Comparison of ENCODE assay signal across 19 cellular contexts in genomic region chr20:44711237-44711636, GRCh38. TPM values are rescaled to one million over a fixed set of nuclear protein-coding genes. Genes with fewer than 3 reads are reported as not detected.
DNase-seq lines count a peak whose midpoint lies in the region; ATAC-seq, FAIRE-seq and TF ChIP-seq lines count a peak whose summit lies in the region.
"Had no signal": no experiment of that assay in that cellular context is flagged by ENCODE, and none has a peak within 500 bp of the region (broad histone marks: within the 10 kb centered on the region; RNA-seq: fewer than 3 reads in every experiment).

No MANE protein-coding gene starts in this region.

- 96% methylated on average over 8 of the region's 8 CpGs for WGBS in A549 (ENCODE audit: missing lambda C conversion rate)
- WGBS in heart right ventricle, 2 donors: 53 to 65% methylated on average over 8 of the region's 8 CpGs

- ATAC-seq in A549 (no peak), heart right ventricle (peak; percentile 49 to 84 (median 70)), omental fat pad (ENCODE audit: low FRiP score) (peak; percentile 53), HG02885 (IDR thresholded peaks at IDR 0.05; ENCODE audit: poor library complexity, unreplicated experiment) (no peak)
- ATAC-seq in activated T-cell treated with anti-CD3 and anti-CD28 coated beads, Interleukin-2, amount 50 U/mL, for 72 hours (replicated peaks in 1 of 2): no peak

- no peak overlapping the region for H3K27ac Mint-ChIP-seq in activated T-cell treated with anti-CD3 and anti-CD28 coated beads, Interleukin-2, amount 50 U/mL, for 72 hours
- H3K27ac Mint-ChIP-seq: IgD-negative memory B cell had no signal

- no peak for TF ChIP-seq POLR2A in A549 (IDR thresholded peaks at IDR 0.05; ENCODE audit: low read length)

- no peak overlapping the region for H3K4me3 Mint-ChIP-seq in activated T-cell treated with anti-CD3 and anti-CD28 coated beads, Interleukin-2, amount 50 U/mL, for 72 hours
- H3K4me3 Mint-ChIP-seq: IgD-negative memory B cell had no signal

- no peak for TF ChIP-seq RAD21 in A549 (conservative IDR thresholded peaks at IDR 0.05 in 1 of 2, IDR thresholded peaks at IDR 0.05 in 1 of 2)

- DNase-seq in A549 (ENCODE audit: low read depth in 1 of 2, low spot score in 1 of 2): no peak
- peak; percentile 53 for DNase-seq in NCI-H226
- peak in 1 of 2 donors; percentile 62 for DNase-seq in heart right ventricle
- no peak for DNase-seq in omental fat pad (ENCODE audit: low spot score)
- DNase-seq in GM19239 (ENCODE audit: insufficient read length, low spot score): no peak
- DNase-seq in caudate nucleus (lab: John Stamatoyannopoulos, UW): no peak
- no peak for DNase-seq in activated T-cell treated with anti-CD3 and anti-CD28 coated beads, Interleukin-2, amount 50 U/mL, for 72 hours
- DNase-seq: C1 segment of cervical spinal cord, DMS153, HCEC 1CT, NCI-H1417, NCI-H2029, NCI-H524 treated with DMSO at 0.1 percent for 48 hours, OCI-M1 had no signal

- no peak for TF ChIP-seq EP300 in A549 (IDR thresholded peaks at IDR 0.05)

- no peaks in the 10 kb centered on the region for H3K4me1 Mint-ChIP-seq in activated T-cell treated with anti-CD3 and anti-CD28 coated beads, Interleukin-2, amount 50 U/mL, for 72 hours (ENCODE audit: low read depth)
- H3K4me1 Mint-ChIP-seq: IgD-negative memory B cell had no signal

- H3K27ac ChIP-seq in A549: peak overlapping the region; percentile 29 to 58; a peak in 3 of 6 replicates
- H3K27ac ChIP-seq in heart right ventricle: peak overlapping the region in 9 of 10 donors; percentile 24 to 82 (median 70)
- no peak overlapping the region for H3K27ac ChIP-seq in caudate nucleus (ENCODE audit: low read depth, low read length)
- H3K27ac ChIP-seq: RWPE1 had no signal

- FAIRE-seq in A549 (lab: Jason Lieb, UNC): no peak
- no peak for FAIRE-seq in GM19239 (lab: Jason Lieb, UNC)

- H3K4me3 ChIP-seq in A549 (no peak overlapping the region), heart right ventricle (no peak overlapping the region)

- no peaks in the 10 kb centered on the region for H3K27me3 ChIP-seq in heart right ventricle

- no peaks in the 10 kb centered on the region for H3K36me3 Mint-ChIP-seq in activated T-cell treated with anti-CD3 and anti-CD28 coated beads, Interleukin-2, amount 50 U/mL, for 72 hours (ENCODE audit: insufficient read depth in 2 of 2)

- no peak for TF ChIP-seq CTCF in A549 (IDR thresholded peaks at IDR 0.05)
- TF ChIP-seq CTCF in heart right ventricle (IDR thresholded peaks at IDR 0.05): no peak
- no peak for TF ChIP-seq CTCF in omental fat pad (IDR thresholded peaks at IDR 0.05)

- H3K36me3 ChIP-seq in heart right ventricle: no peaks in the 10 kb centered on the region

- H3K4me2 ChIP-seq in A549: no peak overlapping the region

- H3K9me3 Mint-ChIP-seq in activated T-cell treated with anti-CD3 and anti-CD28 coated beads, Interleukin-2, amount 50 U/mL, for 72 hours: no peaks in the 10 kb centered on the region

- no peaks in the 10 kb centered on the region for H3K27me3 Mint-ChIP-seq in activated T-cell treated with anti-CD3 and anti-CD28 coated beads, Interleukin-2, amount 50 U/mL, for 72 hours (ENCODE audit: low read depth)
- H3K27me3 Mint-ChIP-seq: IgD-negative memory B cell had no signal

- POLR2A ChIA-PET in A549 (lab: Yijun Ruan, JAX): no interaction called here

- intact Hi-C loops in heart right ventricle (cut with DNase I): no loop called here

- H3K4me1 ChIP-seq in A549: peaks cover 33% of the 10 kb centered on the region
- peaks cover 19 to 52% (median 42%) of the 10 kb centered on the region in 9 donors for H3K4me1 ChIP-seq in heart right ventricle

- CTCF ChIA-PET in A549 (lab: Yijun Ruan, JAX): interaction anchor here (1.5 to 4.2 kb wide), 6 partner anchors 18 to 494 kb away, joined by 3 to 27 read pairs (median 6); no protein-coding TSS in a partner anchor

- H3K9me3 ChIP-seq in A549 (no peaks in the 10 kb centered on the region), heart right ventricle (no peaks in the 10 kb centered on the region)

TF ChIP-seq in A549, 52 proteins besides CTCF, POLR2A, EP300 and RAD21 (continues in another document):
- TF ChIP-seq NR3C1 (IDR thresholded peaks at IDR 0.05) (no peak), CBX2 (IDR thresholded peaks at IDR 0.05; ENCODE audit: borderline replicate concordance, low read depth) (no peak), EHF (CRISPR knock-in tag; IDR thresholded peaks at IDR 0.05) (no peak), GATA3 (IDR thresholded peaks at IDR 0.05; ENCODE audit: borderline replicate concordance) (no peak), USF2 (IDR thresholded peaks at IDR 0.05) (no peak), BHLHE40 (IDR thresholded peaks at IDR 0.05; ENCODE audit: low read depth, low read length) (no peak), BCL3 (IDR thresholded peaks at IDR 0.05) (no peak), HES2 (IDR thresholded peaks at IDR 0.05) (no peak), HMGXB4 (CRISPR knock-in tag; IDR thresholded peaks at IDR 0.05; ENCODE audit: borderline replicate concordance) (no peak)

RNA-seq across cellular contexts. Expression of gene CCN5, which starts 3.9 kb away (rescaled TPM):
- 9.9 and 10.1 TPM in 2 replicates for polyA plus RNA-seq in A549 (2011; rRNA removed)
- polyA plus RNA-seq in A549 (2012; cell fraction: cytosol; rRNA removed): 32.0 and 52.5 TPM in 2 replicates
- 59.4 and 69.8 TPM in 2 replicates for polyA plus RNA-seq in A549 (2012; cell fraction: nucleus; rRNA removed)
- 11.1 to 13.9 TPM (median 12.3 TPM) in 3 replicates for polyA plus RNA-seq in A549 (2017; fragmentation: RNase III; extraction: RNeasy Plus Mini Kit Qiagen cat#74134 plus additional on column Dnase treatment)
- polyA minus RNA-seq in A549 (2011; rRNA and poly(A)+ RNA removed): 4.5 and 6.9 TPM in 2 replicates
- total RNA-seq in heart right ventricle: 10 to 100 TPM in 7 of 10 donors, 1 to 10 TPM in 3; 4.3 to 47.6 (median 14.4) TPM
- polyA plus RNA-seq in heart right ventricle: 10 to 100 TPM; 14.1 to 87.2 TPM
- 10 to 100 TPM; 25.9 to 81.7 (median 61.3) TPM for total RNA-seq in omental fat pad
- not detected for total RNA-seq in activated T-cell treated with anti-CD3 and anti-CD28 coated beads, Interleukin-2, amount 50 U/mL, for 72 hours
- total RNA-seq: A172, LHCN-M2 had no signal
- polyA plus RNA-seq: IgD-negative memory B cell had no signal

RNA-seq across cellular contexts. Expression of gene KCNK15, which starts 34.4 kb away (rescaled TPM):
- polyA plus RNA-seq in A549 (2011; rRNA removed): 0.33 and 0.49 TPM in 2 replicates
- polyA plus RNA-seq in A549 (2012; cell fraction: cytosol; rRNA removed): 0.73 and 1.3 TPM in 2 replicates
- 0.76 and 0.90 TPM in 2 replicates for polyA plus RNA-seq in A549 (2012; cell fraction: nucleus; rRNA removed)
- polyA plus RNA-seq in A549 (2017; fragmentation: RNase III; extraction: RNeasy Plus Mini Kit Qiagen cat#74134 plus additional on column Dnase treatment): 0.41 to 0.67 TPM (median 0.43 TPM) in 3 replicates
- polyA minus RNA-seq in A549 (2011; rRNA and poly(A)+ RNA removed): 0.58 and 0.66 TPM in 2 replicates
- under 1 TPM; 0.13 to 0.82 (median 0.38) TPM for total RNA-seq in heart right ventricle
- under 1 TPM; 0.22 to 0.54 TPM for polyA plus RNA-seq in heart right ventricle
- 10 to 100 TPM in 1 of 4 donors, 1 to 10 TPM in 3; 6.3 to 10.0 (median 9.0) TPM for total RNA-seq in omental fat pad
- total RNA-seq in activated T-cell treated with anti-CD3 and anti-CD28 coated beads, Interleukin-2, amount 50 U/mL, for 72 hours: under 1 TPM; 0.48 to 0.63 TPM
- total RNA-seq: A172, LHCN-M2 had no signal
- polyA plus RNA-seq: IgD-negative memory B cell had no signal

RNA-seq across cellular contexts. Expression of gene ADA, which starts 59.7 kb away (rescaled TPM):
- polyA plus RNA-seq in A549 (2011; rRNA removed): 46.7 and 48.1 TPM in 2 replicates
- polyA plus RNA-seq in A549 (2012; cell fraction: cytosol; rRNA removed): 72.5 and 87.8 TPM in 2 replicates
- 107 and 110 TPM in 2 replicates for polyA plus RNA-seq in A549 (2012; cell fraction: nucleus; rRNA removed)
- 34.5 to 37.5 TPM (median 36.9 TPM) in 3 replicates for polyA plus RNA-seq in A549 (2017; fragmentation: RNase III; extraction: RNeasy Plus Mini Kit Qiagen cat#74134 plus additional on column Dnase treatment)
- polyA minus RNA-seq in A549 (2011; rRNA and poly(A)+ RNA removed): 41.1 and 43.0 TPM in 2 replicates
- total RNA-seq in heart right ventricle: 10 to 100 TPM in 1 of 10 donors, 1 to 10 TPM in 9; 1.6 to 18.3 (median 3.8) TPM
- polyA plus RNA-seq in heart right ventricle: 10 to 100 TPM; 12.9 to 18.3 TPM
- 10 to 100 TPM; 11.5 to 62.6 (median 15.4) TPM for total RNA-seq in omental fat pad
- 10 to 100 TPM; 26.7 to 43.4 TPM for total RNA-seq in activated T-cell treated with anti-CD3 and anti-CD28 coated beads, Interleukin-2, amount 50 U/mL, for 72 hours

Comparison
In these comparisons a context has a peak if more than half of its experiments do, and no peak if none do; other contexts are left out.
1. ATAC-seq: peak in heart right ventricle (8 of 8) and omental fat pad (single experiment); none in A549 (0 of 2), HG02885 (single experiment) and activated T-cell treated with anti-CD3 and anti-CD28 coated beads, Interleukin-2, amount 50 U/mL, for 72 hours (0 of 2).
2. RNA of gene CCN5, which starts 3.9 kb away (total RNA-seq): 25.9 to 81.7 TPM in omental fat pad and 4.3 to 47.6 TPM in heart right ventricle; not detected in activated T-cell treated with anti-CD3 and anti-CD28 coated beads, Interleukin-2, amount 50 U/mL, for 72 hours; every median in the first group is over 4 times any median in the second.
3. RNA of gene KCNK15, which starts 34.4 kb away (total RNA-seq): 6.3 to 10.0 TPM in omental fat pad; 0.48 to 0.63 TPM in activated T-cell treated with anti-CD3 and anti-CD28 coated beads, Interleukin-2, amount 50 U/mL, for 72 hours and 0.13 to 0.82 TPM in heart right ventricle; every median in the first group is over 4 times any median in the second.